1 cellular context compared by ENCODE assay signal in the genomic region with DNA sequence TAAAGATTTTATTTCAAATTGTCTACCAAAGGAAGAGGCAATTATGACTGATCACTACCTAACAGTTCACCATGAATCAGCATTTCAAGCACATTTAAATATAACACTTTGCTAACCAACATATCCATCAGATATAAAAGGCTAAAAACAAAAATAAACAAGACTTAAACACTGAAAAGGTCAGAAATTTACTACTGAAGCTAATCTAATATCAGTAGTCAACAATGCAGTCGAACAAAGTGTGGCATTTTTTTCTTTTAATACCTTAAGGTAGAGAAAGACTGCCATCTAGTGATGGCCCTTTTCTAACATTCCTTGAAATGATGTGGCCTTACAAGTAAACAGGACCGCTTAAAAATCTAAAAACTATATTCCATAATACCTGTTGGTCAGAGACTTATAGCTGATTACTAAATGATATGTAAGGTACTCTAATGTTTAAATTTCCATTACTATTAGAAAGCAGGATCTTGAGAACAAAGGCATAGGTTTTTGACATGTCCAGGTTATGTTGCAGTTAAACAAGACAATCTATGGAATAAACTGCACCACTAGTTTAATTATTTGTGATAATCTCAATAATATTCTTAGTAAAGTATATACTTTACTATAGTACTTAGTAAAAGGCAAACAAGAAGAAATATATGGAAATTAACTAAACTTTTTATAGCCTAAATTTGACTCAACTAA.
A peak's percentile ranks its signal among the peaks of the same experiment; 100 is the strongest.
TF ChIP-seq lines count a peak whose summit lies in the region.

No MANE protein-coding gene starts in this region.

TF ChIP-seq in K562, 482 proteins besides CTCF, POLR2A, EP300 and RAD21 (continued from another document):
- TF ChIP-seq, protein P1, sequence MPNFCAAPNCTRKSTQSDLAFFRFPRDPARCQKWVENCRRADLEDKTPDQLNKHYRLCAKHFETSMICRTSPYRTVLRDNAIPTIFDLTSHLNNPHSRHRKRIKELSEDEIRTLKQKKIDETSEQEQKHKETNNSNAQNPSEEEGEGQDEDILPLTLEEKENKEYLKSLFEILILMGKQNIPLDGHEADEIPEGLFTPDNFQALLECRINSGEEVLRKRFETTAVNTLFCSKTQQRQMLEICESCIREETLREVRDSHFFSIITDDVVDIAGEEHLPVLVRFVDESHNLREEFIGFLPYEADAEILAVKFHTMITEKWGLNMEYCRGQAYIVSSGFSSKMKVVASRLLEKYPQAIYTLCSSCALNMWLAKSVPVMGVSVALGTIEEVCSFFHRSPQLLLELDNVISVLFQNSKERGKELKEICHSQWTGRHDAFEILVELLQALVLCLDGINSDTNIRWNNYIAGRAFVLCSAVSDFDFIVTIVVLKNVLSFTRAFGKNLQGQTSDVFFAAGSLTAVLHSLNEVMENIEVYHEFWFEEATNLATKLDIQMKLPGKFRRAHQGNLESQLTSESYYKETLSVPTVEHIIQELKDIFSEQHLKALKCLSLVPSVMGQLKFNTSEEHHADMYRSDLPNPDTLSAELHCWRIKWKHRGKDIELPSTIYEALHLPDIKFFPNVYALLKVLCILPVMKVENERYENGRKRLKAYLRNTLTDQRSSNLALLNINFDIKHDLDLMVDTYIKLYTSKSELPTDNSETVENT (CRISPR knock-in tag; IDR thresholded peaks at IDR 0.05): no peak
- TF ChIP-seq TEAD2 (tag; IDR thresholded peaks at IDR 0.05) (no peak), SRSF1 (IDR thresholded peaks at IDR 0.05; ENCODE audit: low read depth, low read length) (no peak), FOXK2 (conservative IDR thresholded peaks at IDR 0.05 in 1 of 2, IDR thresholded peaks at IDR 0.05 in 1 of 2; ENCODE audit: low read depth in 2 of 2) (peak; percentile 21 to 50; a peak in 1 of 4 replicates), ZNF561 (CRISPR knock-in tag; conservative IDR thresholded peaks at IDR 0.05) (no peak), DACH1 (IDR thresholded peaks at IDR 0.05; ENCODE audit: partially characterized antibody) (no peak), ILK (tag; IDR thresholded peaks at IDR 0.05; ENCODE audit: borderline replicate concordance, low read depth) (no peak), ZFP30 (CRISPR knock-in tag; IDR thresholded peaks at IDR 0.05; ENCODE audit: borderline replicate concordance) (no peak), CBFA2T3 (IDR thresholded peaks at IDR 0.05) (no peak), PHB (CRISPR knock-in tag; IDR thresholded peaks at IDR 0.05) (no peak), SMC3 (conservative IDR thresholded peaks at IDR 0.05; ENCODE audit: insufficient read depth, low read depth, low read length) (peak; percentile 50), TRIM28 (IDR thresholded peaks at IDR 0.05) (no peak), MYC (IDR thresholded peaks at IDR 0.05; ENCODE audit: low read depth, low read length) (no peak), MYC (CRISPR knock-in tag; IDR thresholded peaks at IDR 0.05; ENCODE audit: borderline replicate concordance, low read depth) (no peak), RAD51 (IDR thresholded peaks at IDR 0.05; ENCODE audit: borderline replicate concordance, low read depth) (no peak), EZH2 (IDR thresholded peaks at IDR 0.05; ENCODE audit: borderline replicate concordance, low read depth, low read length) (no peak), CREB1 (IDR thresholded peaks at IDR 0.05) (no peak), CREB1 (CRISPR knock-in tag; IDR thresholded peaks at IDR 0.05) (no peak), RFX1 (IDR thresholded peaks at IDR 0.05) (no peak), SP2 (IDR thresholded peaks at IDR 0.05; ENCODE audit: extremely low read depth, low read depth, low read length, poor library complexity, severe bottlenecking) (no peak), PURB (CRISPR knock-in tag; IDR thresholded peaks at IDR 0.05; ENCODE audit: low read depth) (no peak), ZNF551 (CRISPR knock-in tag; IDR thresholded peaks at IDR 0.05) (no peak), ZBED1 (IDR thresholded peaks at IDR 0.05) (no peak), ZNF263 (CRISPR knock-in tag; IDR thresholded peaks at IDR 0.05; ENCODE audit: borderline replicate concordance) (no peak), FUS (optimal IDR thresholded peaks at IDR 0.05; ENCODE audit: low read depth, low read length) (no peak), ZNF384 (IDR thresholded peaks at IDR 0.05; ENCODE audit: low read depth, low read length) (peak; percentile 93)
- TF ChIP-seq, protein P2, sequence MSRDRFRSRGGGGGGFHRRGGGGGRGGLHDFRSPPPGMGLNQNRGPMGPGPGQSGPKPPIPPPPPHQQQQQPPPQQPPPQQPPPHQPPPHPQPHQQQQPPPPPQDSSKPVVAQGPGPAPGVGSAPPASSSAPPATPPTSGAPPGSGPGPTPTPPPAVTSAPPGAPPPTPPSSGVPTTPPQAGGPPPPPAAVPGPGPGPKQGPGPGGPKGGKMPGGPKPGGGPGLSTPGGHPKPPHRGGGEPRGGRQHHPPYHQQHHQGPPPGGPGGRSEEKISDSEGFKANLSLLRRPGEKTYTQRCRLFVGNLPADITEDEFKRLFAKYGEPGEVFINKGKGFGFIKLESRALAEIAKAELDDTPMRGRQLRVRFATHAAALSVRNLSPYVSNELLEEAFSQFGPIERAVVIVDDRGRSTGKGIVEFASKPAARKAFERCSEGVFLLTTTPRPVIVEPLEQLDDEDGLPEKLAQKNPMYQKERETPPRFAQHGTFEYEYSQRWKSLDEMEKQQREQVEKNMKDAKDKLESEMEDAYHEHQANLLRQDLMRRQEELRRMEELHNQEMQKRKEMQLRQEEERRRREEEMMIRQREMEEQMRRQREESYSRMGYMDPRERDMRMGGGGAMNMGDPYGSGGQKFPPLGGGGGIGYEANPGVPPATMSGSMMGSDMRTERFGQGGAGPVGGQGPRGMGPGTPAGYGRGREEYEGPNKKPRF (IDR thresholded peaks at IDR 0.05; ENCODE audit: low read depth, low read length): no peak
- TF ChIP-seq, protein P3, sequence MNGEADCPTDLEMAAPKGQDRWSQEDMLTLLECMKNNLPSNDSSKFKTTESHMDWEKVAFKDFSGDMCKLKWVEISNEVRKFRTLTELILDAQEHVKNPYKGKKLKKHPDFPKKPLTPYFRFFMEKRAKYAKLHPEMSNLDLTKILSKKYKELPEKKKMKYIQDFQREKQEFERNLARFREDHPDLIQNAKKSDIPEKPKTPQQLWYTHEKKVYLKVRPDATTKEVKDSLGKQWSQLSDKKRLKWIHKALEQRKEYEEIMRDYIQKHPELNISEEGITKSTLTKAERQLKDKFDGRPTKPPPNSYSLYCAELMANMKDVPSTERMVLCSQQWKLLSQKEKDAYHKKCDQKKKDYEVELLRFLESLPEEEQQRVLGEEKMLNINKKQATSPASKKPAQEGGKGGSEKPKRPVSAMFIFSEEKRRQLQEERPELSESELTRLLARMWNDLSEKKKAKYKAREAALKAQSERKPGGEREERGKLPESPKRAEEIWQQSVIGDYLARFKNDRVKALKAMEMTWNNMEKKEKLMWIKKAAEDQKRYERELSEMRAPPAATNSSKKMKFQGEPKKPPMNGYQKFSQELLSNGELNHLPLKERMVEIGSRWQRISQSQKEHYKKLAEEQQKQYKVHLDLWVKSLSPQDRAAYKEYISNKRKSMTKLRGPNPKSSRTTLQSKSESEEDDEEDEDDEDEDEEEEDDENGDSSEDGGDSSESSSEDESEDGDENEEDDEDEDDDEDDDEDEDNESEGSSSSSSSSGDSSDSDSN (IDR thresholded peaks at IDR 0.05; ENCODE audit: borderline replicate concordance in 1 of 2, low read depth in 2 of 2, low read length in 2 of 2): no peak
- TF ChIP-seq, protein P4, sequence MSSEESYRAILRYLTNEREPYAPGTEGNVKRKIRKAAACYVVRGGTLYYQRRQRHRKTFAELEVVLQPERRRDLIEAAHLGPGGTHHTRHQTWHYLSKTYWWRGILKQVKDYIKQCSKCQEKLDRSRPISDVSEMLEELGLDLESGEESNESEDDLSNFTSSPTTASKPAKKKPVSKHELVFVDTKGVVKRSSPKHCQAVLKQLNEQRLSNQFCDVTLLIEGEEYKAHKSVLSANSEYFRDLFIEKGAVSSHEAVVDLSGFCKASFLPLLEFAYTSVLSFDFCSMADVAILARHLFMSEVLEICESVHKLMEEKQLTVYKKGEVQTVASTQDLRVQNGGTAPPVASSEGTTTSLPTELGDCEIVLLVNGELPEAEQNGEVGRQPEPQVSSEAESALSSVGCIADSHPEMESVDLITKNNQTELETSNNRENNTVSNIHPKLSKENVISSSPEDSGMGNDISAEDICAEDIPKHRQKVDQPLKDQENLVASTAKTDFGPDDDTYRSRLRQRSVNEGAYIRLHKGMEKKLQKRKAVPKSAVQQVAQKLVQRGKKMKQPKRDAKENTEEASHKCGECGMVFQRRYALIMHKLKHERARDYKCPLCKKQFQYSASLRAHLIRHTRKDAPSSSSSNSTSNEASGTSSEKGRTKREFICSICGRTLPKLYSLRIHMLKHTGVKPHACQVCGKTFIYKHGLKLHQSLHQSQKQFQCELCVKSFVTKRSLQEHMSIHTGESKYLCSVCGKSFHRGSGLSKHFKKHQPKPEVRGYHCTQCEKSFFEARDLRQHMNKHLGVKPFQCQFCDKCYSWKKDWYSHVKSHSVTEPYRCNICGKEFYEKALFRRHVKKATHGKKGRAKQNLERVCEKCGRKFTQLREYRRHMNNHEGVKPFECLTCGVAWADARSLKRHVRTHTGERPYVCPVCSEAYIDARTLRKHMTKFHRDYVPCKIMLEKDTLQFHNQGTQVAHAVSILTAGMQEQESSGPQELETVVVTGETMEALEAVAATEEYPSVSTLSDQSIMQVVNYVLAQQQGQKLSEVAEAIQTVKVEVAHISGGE (CRISPR knock-in tag; IDR thresholded peaks at IDR 0.05): no peak
- TF ChIP-seq, protein P5, sequence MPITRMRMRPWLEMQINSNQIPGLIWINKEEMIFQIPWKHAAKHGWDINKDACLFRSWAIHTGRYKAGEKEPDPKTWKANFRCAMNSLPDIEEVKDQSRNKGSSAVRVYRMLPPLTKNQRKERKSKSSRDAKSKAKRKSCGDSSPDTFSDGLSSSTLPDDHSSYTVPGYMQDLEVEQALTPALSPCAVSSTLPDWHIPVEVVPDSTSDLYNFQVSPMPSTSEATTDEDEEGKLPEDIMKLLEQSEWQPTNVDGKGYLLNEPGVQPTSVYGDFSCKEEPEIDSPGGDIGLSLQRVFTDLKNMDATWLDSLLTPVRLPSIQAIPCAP (CRISPR knock-in tag; IDR thresholded peaks at IDR 0.05; ENCODE audit: borderline replicate concordance): no peak
- TF ChIP-seq, protein P6, sequence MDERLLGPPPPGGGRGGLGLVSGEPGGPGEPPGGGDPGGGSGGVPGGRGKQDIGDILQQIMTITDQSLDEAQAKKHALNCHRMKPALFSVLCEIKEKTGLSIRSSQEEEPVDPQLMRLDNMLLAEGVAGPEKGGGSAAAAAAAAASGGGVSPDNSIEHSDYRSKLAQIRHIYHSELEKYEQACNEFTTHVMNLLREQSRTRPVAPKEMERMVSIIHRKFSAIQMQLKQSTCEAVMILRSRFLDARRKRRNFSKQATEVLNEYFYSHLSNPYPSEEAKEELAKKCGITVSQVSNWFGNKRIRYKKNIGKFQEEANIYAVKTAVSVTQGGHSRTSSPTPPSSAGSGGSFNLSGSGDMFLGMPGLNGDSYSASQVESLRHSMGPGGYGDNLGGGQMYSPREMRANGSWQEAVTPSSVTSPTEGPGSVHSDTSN (CRISPR knock-in tag; IDR thresholded peaks at IDR 0.05; ENCODE audit: low read depth): no peak
- TF ChIP-seq, protein P6 (tag; conservative IDR thresholded peaks at IDR 0.05; ENCODE audit: low read depth): no peak
- TF ChIP-seq, protein P7, sequence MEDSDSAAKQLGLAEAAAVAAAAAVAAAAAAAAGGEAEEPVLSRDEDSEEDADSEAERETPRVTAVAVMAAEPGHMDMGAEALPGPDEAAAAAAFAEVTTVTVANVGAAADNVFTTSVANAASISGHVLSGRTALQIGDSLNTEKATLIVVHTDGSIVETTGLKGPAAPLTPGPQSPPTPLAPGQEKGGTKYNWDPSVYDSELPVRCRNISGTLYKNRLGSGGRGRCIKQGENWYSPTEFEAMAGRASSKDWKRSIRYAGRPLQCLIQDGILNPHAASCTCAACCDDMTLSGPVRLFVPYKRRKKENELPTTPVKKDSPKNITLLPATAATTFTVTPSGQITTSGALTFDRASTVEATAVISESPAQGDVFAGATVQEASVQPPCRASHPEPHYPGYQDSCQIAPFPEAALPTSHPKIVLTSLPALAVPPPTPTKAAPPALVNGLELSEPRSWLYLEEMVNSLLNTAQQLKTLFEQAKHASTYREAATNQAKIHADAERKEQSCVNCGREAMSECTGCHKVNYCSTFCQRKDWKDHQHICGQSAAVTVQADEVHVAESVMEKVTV (CRISPR knock-in tag; IDR thresholded peaks at IDR 0.05): peak; percentile 77
